In genomic region chr5:131679911-131680310, GRCh38 we compare ENCODE assay signal across 15 cellular contexts. TPM values are rescaled to one million over a fixed set of nuclear protein-coding genes. Genes with fewer than 3 reads are reported as not detected.
A peak's percentile ranks its signal among the peaks of the same experiment; 100 is the strongest.
DNase-seq lines count a peak whose midpoint lies in the region; ATAC-seq, FAIRE-seq and TF ChIP-seq lines count a peak whose summit lies in the region.
"Had no signal": no experiment of that assay in that cellular context is flagged by ENCODE, and none has a peak within 500 bp of the region (broad histone marks: within the 10 kb centered on the region; RNA-seq: fewer than 3 reads in every experiment).

No MANE protein-coding gene starts in this region.

- no peak overlapping the region for H3K56ac ChIP-seq in H9 (ENCODE audit: insufficient read length, low read depth, low read length)

- no peaks in the 10 kb centered on the region for H3K4me1 Mint-ChIP-seq in H9

- H3K9me1 ChIP-seq in K562 (ENCODE audit: control insufficient read depth, insufficient read depth, low read length) = no peaks in the 10 kb centered on the region

- no peaks in the 10 kb centered on the region; the same call in 1 of the 2 replicates for H3K36me3 ChIP-seq in KMS-11 (ENCODE audit: insufficient read depth)
- H3K36me3 ChIP-seq in K562 (ENCODE audit: control insufficient read depth, insufficient read depth, low read length) = peaks cover 57% of the 10 kb centered on the region
- peaks cover 50% of the 10 kb centered on the region for H3K36me3 ChIP-seq in suprapubic skin

- H3K27ac ChIP-seq in KMS-11 (peak overlapping the region; percentile 15; the same call in 1 of the 2 replicates), K562 (ENCODE audit: extremely low read depth, low read depth, low read length) (no peak overlapping the region), suprapubic skin (no peak overlapping the region), H9 (ENCODE audit: insufficient read length, low read depth, low read length) (no peak overlapping the region)
- H3K27ac ChIP-seq: left ventricle myocardium inferior, SK-N-MC had no signal

- no TSS peak for BruUV-seq in K562 (replicated peaks; lab: Mats Ljungman, UMichigan)

- H3K4ac ChIP-seq in H9 (ENCODE audit: low read depth, low read length) = no peak overlapping the region

- H2BK12ac ChIP-seq in H9 (ENCODE audit: insufficient read length, low read depth, low read length) = no peak overlapping the region

- no peak overlapping the region for H3K27ac Mint-ChIP-seq in H9
- H3K27ac Mint-ChIP-seq: activated T-helper 1 cell treated with anti-CD3 and anti-CD28 coated beads, Interleukin-12 subunit alpha, Interleukin-12 subunit beta, Interleukin-2, Interleukin-4 antibody, amounts not matched to agents 30 ng/mL and 10 ng/mL and 1 ng/mL, durations not matched to agents 14 hours and 24 hours and 36 hours had no signal

- no peak overlapping the region for H3T11ph ChIP-seq in H9 (ENCODE audit: low read length)

- DNase-seq in AG04449 (ENCODE audit: low read depth, low spot score) (peak; percentile 44), K562 (ENCODE audit: extremely low read depth in 1 of 4, low spot score in 3 of 4) (no peak), kidney tubule cell (ENCODE audit: low spot score) (peak; percentile 35), NCI-H2029 treated with DMSO at 0.1 percent for 48 hours (lab: John Stamatoyannopoulos, UW) (no peak), suprapubic skin (ENCODE audit: low spot score in 2 of 2) (no peak), medulla oblongata (ENCODE audit: extremely low spot score) (no peak), H9 (no peak)
- DNase-seq: activated CD4-positive, CD25-positive, alpha-beta regulatory T cell treated with anti-CD3 and anti-CD28 coated beads, Interleukin-2, amount 50 U/mL, for 72 hours; DND-41; left ventricle myocardium inferior; NCI-H526 treated with DMSO at 0.1 percent for 48 hours; posterior cingulate gyrus had no signal

- H3K14ac ChIP-seq in H9 (ENCODE audit: insufficient read depth, low read length) = no peak overlapping the region

- no peak overlapping the region for H3K4me3 Mint-ChIP-seq in H9
- H3K4me3 Mint-ChIP-seq: activated T-helper 1 cell treated with anti-CD3 and anti-CD28 coated beads, Interleukin-12 subunit alpha, Interleukin-12 subunit beta, Interleukin-2, Interleukin-4 antibody, amounts not matched to agents 30 ng/mL and 10 ng/mL and 1 ng/mL, durations not matched to agents 14 hours and 24 hours and 36 hours had no signal

- H3K36me3 Mint-ChIP-seq in H9 (ENCODE audit: insufficient read depth in 1 of 3, low read depth in 3 of 3) = peaks cover 6 to 19% (median 18%) of the 10 kb centered on the region in 3 experiments; a peak in 4 of 7 replicates

- no peaks in the 10 kb centered on the region for H3K23me2 ChIP-seq in H9 (ENCODE audit: insufficient read length, low read depth, low read length, poor library complexity, severe bottlenecking)

- H2BK120ac ChIP-seq in H9 (ENCODE audit: low read depth, low read length, poor library complexity, severe bottlenecking) = no peak overlapping the region

- H2BK20ac ChIP-seq in H9 (ENCODE audit: low read depth, low read length, poor library complexity, severe bottlenecking) = no peak overlapping the region

- H3K9ac ChIP-seq in KMS-11 (no peak overlapping the region), K562 (ENCODE audit: insufficient read depth in 1 of 2, low read depth in 2 of 2, low read length in 2 of 2) (no peak overlapping the region), H9 (ENCODE audit: extremely low read depth, insufficient read length, low read length) (no peak overlapping the region)

- no peak overlapping the region for H4K5ac ChIP-seq in H9 (ENCODE audit: insufficient read length, low read depth, low read length)

- no peak overlapping the region for H2AFZ ChIP-seq in KMS-11 (ENCODE audit: low read depth)
- H2AFZ ChIP-seq in K562 (ENCODE audit: low read depth, low read length) = no peak overlapping the region
- H2AFZ ChIP-seq in H9 (ENCODE audit: low read length) = no peak overlapping the region

- CTCF ChIA-PET in AG04449 (lab: Yijun Ruan, JAX) = interaction anchor here (1.0 kb wide), 2 partner anchors 8 to 13 kb away, joined by 3 to 4 read pairs; no protein-coding TSS in a partner anchor
- CTCF ChIA-PET in K562 (lab: Yijun Ruan, JAX; ENCODE audit: low intra/inter-chr PET ratio) = no interaction called here

- no peaks in the 10 kb centered on the region for H3K9me3 ChIP-seq in K562 (replicated peaks; ENCODE audit: control insufficient read depth, insufficient read depth, low read depth, low read length)
- H3K9me3 ChIP-seq in suprapubic skin = no peaks in the 10 kb centered on the region
- no peaks in the 10 kb centered on the region for H3K9me3 ChIP-seq in H9 (ENCODE audit: control insufficient read depth, low read depth, low read length)
- H3K9me3 ChIP-seq: left ventricle myocardium inferior had no signal

- TF ChIP-seq CTCF in AG04449 (IDR thresholded peaks at IDR 0.05; ENCODE audit: insufficient read depth, low read length, missing control alignments) = no peak
- TF ChIP-seq CTCF in KMS-11 (conservative IDR thresholded peaks at IDR 0.05; ENCODE audit: low read depth, low read length) = no peak
- TF ChIP-seq CTCF in K562 (IDR thresholded peaks at IDR 0.05 in 2 of 3, conservative IDR thresholded peaks at IDR 0.05 in 1 of 3; ENCODE audit: insufficient read depth in 2 of 3, low read depth in 1 of 3, low read length in 3 of 3) = no peak
- no peak for TF ChIP-seq CTCF in suprapubic skin (IDR thresholded peaks at IDR 0.05)
- no peak for TF ChIP-seq CTCF in H9 (conservative IDR thresholded peaks at IDR 0.05)

- TF ChIP-seq RAD21 in K562 (CRISPR knock-in tag; conservative IDR thresholded peaks at IDR 0.05 in 1 of 2, IDR thresholded peaks at IDR 0.05 in 1 of 2) = no peak

- no peak overlapping the region for H2BK5ac ChIP-seq in H9 (ENCODE audit: insufficient read length, low read length)

- H3K27me3 Mint-ChIP-seq in H9 (ENCODE audit: low read depth) = no peaks in the 10 kb centered on the region

- H3K18ac ChIP-seq in H9 (ENCODE audit: insufficient read length, low read depth, low read length) = no peak overlapping the region

- POLR2A ChIA-PET in AG04449 (lab: Yijun Ruan, JAX) = no interaction called here
- POLR2A ChIA-PET in K562 (lab: Yijun Ruan, JAX) = no interaction called here

- H2BK15ac ChIP-seq in H9 (ENCODE audit: low read depth, low read length) = no peak overlapping the region

- TF ChIP-seq POLR2A in K562 (conservative IDR thresholded peaks at IDR 0.05) = no peak
- TF ChIP-seq POLR2A in suprapubic skin (IDR thresholded peaks at IDR 0.05) = no peak

- no peak overlapping the region for H4K8ac ChIP-seq in H9 (replicated peaks; ENCODE audit: insufficient read length, low read depth, low read length)

- FAIRE-seq in K562 (lab: Jason Lieb, UNC) = no peak

- no peak overlapping the region for H2AK5ac ChIP-seq in H9 (ENCODE audit: insufficient read length, low read length)

- H3K4me2 ChIP-seq in KMS-11 (peak overlapping the region; percentile 10; the same call in 1 of the 2 replicates), K562 (ENCODE audit: insufficient read depth, low read length) (no peak overlapping the region), H9 (ENCODE audit: insufficient read depth, insufficient read length, low read length) (no peak overlapping the region)

- H3K79me2 ChIP-seq in KMS-11 (ENCODE audit: insufficient read depth, low read depth) = no peaks in the 10 kb centered on the region
- no peaks in the 10 kb centered on the region for H3K79me2 ChIP-seq in K562 (ENCODE audit: control insufficient read depth, insufficient read depth, low read length)
- no peaks in the 10 kb centered on the region for H3K79me2 ChIP-seq in H9 (ENCODE audit: insufficient read depth, low read length)

- H4K20me1 ChIP-seq in KMS-11 (ENCODE audit: insufficient read depth) (no peaks in the 10 kb centered on the region), K562 (replicated peaks; ENCODE audit: control insufficient read depth, insufficient read depth, low read length) (no peaks in the 10 kb centered on the region), H9 (ENCODE audit: control insufficient read depth, insufficient read depth, insufficient read length) (no peaks in the 10 kb centered on the region)

- H3K4me1 ChIP-seq in KMS-11 (ENCODE audit: low read depth, poor library complexity, severe bottlenecking) (peaks cover 27% of the 10 kb centered on the region), K562 (replicated peaks in 1 of 2; ENCODE audit: control insufficient read depth in 2 of 2, insufficient read depth in 2 of 2, low read length in 2 of 2) (no peaks in the 10 kb centered on the region), suprapubic skin (peaks cover 6% of the 10 kb centered on the region), H9 (ENCODE audit: insufficient read depth, low read length) (no peaks in the 10 kb centered on the region)

- H3K4me3 ChIP-seq in AG04449 (ENCODE audit: low read depth, low read length) (no peak overlapping the region), KMS-11 (IDR thresholded peaks at IDR 0.05; ENCODE audit: insufficient read depth, low read depth, low read length) (no peak overlapping the region), K562 (no peak overlapping the region), suprapubic skin (no peak overlapping the region)
- H3K4me3 ChIP-seq: left ventricle myocardium inferior, SK-N-MC had no signal

- H3K9me3 Mint-ChIP-seq in H9 = no peaks in the 10 kb centered on the region
- H3K9me3 Mint-ChIP-seq: activated T-helper 1 cell treated with anti-CD3 and anti-CD28 coated beads, Interleukin-12 subunit alpha, Interleukin-12 subunit beta, Interleukin-2, Interleukin-4 antibody, amounts not matched to agents 30 ng/mL and 10 ng/mL and 1 ng/mL, durations not matched to agents 14 hours and 24 hours and 36 hours had no signal

- H3K23ac ChIP-seq in H9 (ENCODE audit: insufficient read length, low read depth, low read length) = no peak overlapping the region

- no peak for TF ChIP-seq EP300 in K562 (IDR thresholded peaks at IDR 0.05; ENCODE audit: low read length)
- TF ChIP-seq EP300 in suprapubic skin (IDR thresholded peaks at IDR 0.05) = no peak

- 73% methylated on average over 1 of the region's 1 CpG for whole genome bisulfite sequencing in K562 (ENCODE audit: insufficient coverage, low coverage, missing lambda C conversion rate)
- WGBS in suprapubic skin = 50% methylated on average over 1 of the region's 1 CpG
- no CpG with 5 or more reads among the region's 1 CpG for WGBS in H9 (ENCODE audit: extremely low coverage, insufficient read length, low lambda C conversion rate)

- no peak overlapping the region for H4K91ac ChIP-seq in H9 (ENCODE audit: insufficient read length, low read depth, low read length)

- H3K79me1 ChIP-seq in H9 (ENCODE audit: insufficient read depth, low read depth, low read length, poor library complexity, severe bottlenecking) = no peaks in the 10 kb centered on the region

- intact Hi-C loops in K562 (cut with micrococcal nuclease) = loop anchor here (10.0 kb wide), 2 partner anchors 115 to 325 kb away; partner anchors contain the start of gene FNIP1

- ATAC-seq in K562 = no peak

- H3K27me3 ChIP-seq in KMS-11 (ENCODE audit: insufficient read depth, low read depth) (no peaks in the 10 kb centered on the region), K562 (ENCODE audit: control insufficient read depth in 2 of 2, insufficient read depth in 2 of 2, low read length in 2 of 2) (no peaks in the 10 kb centered on the region), suprapubic skin (no peaks in the 10 kb centered on the region), H9 (ENCODE audit: insufficient read depth, low read length) (no peaks in the 10 kb centered on the region)

- in situ Hi-C loops in K562 (cut with MboI) = no loop called here

RNA-seq across cellular contexts. Expression of gene RAPGEF6, which starts 44.9 kb away (rescaled TPM):
- total RNA-seq in K562 (2011; cell fraction: chromatin; rRNA removed; ENCODE audit: low replicate concordance) = 73.3 and 301 TPM in 2 replicates
- 30.5 and 43.6 TPM in 2 replicates for total RNA-seq in K562 (2011; cell fraction: nucleolus; rRNA removed)
- total RNA-seq in K562 (2011; cell fraction: nucleoplasm; rRNA removed) = 73.5 and 111 TPM in 2 replicates
- total RNA-seq in K562 (2014; rRNA removed) = 12.7 and 13.7 TPM in 2 replicates
- 23.4 and 24.9 TPM in 2 replicates for total RNA-seq in K562 (2014; rRNA removed; fragmentation: Illumina TruSeq; extraction: Trizol)
- 18.5 and 20.5 TPM in 2 replicates for total RNA-seq in K562 (2015; rRNA removed; fragmentation: Illumina TruSeq; extraction: Trizol)
- total RNA-seq in K562 (2021) = 16.8 and 17.7 TPM in 2 replicates
- 13.9 and 17.1 TPM in 2 replicates for polyA plus RNA-seq in K562 (2011; rRNA removed)
- 6.1 and 7.1 TPM in 2 replicates for polyA plus RNA-seq in K562 (2011; cell fraction: cytosol; rRNA removed)
- 20.9 and 22.2 TPM in 2 replicates for polyA plus RNA-seq in K562 (2011; cell fraction: nucleus; rRNA removed)
- 6.6 and 7.2 TPM in 2 replicates for polyA plus RNA-seq in K562 (2012)
- polyA plus RNA-seq in K562 (2014; fragmentation: Illumina TruSeq; extraction: Trizol) = 9.9 and 10.9 TPM in 2 replicates
- polyA plus RNA-seq in K562 (2014; fragmentation: Nextera tagmentation; extraction: Ambion mirVana) = 1 to 10 TPM; 2.7 to 3.6 TPM
- 7.7 and 12.5 TPM in 2 replicates for polyA plus RNA-seq in K562 (2014; rRNA removed)
- polyA minus RNA-seq in K562 (2011; rRNA and poly(A)+ RNA removed) = 163 and 185 TPM in 2 replicates
- polyA minus RNA-seq in K562 (2011; cell fraction: cytosol; rRNA and poly(A)+ RNA removed) = 19.0 and 22.0 TPM in 2 replicates
- 56.8 and 88.0 TPM in 2 replicates for polyA minus RNA-seq in K562 (2011; cell fraction: nucleus; rRNA and poly(A)+ RNA removed)
- total RNA-seq in suprapubic skin = 10 to 100 TPM; 17.8 to 38.3 (median 20.6) TPM
- 19.7 and 23.2 TPM in 2 replicates for total RNA-seq in H9 (2021)

Comparison
In these comparisons a context has a peak if more than half of its experiments do, and no peak if none do; other contexts are left out.
1. DNase-seq: peak in AG04449 (single experiment) and kidney tubule cell (single experiment); none in K562 (0 of 4), NCI-H2029 treated with DMSO at 0.1 percent for 48 hours (single experiment), suprapubic skin (0 of 2), medulla oblongata (single experiment) and H9 (single experiment).